In genomic region chr22:41369089-41369745, GRCh38 we compare ENCODE assay signal across 1 cellular context.
TF ChIP-seq lines count a peak whose summit lies in the region.

No MANE protein-coding gene starts in this region.

TF ChIP-seq in GM12878, 131 proteins besides CTCF, POLR2A, EP300 and RAD21 (continued from another document):
- TF ChIP-seq ZNF207 (IDR thresholded peaks at IDR 0.05; ENCODE audit: borderline replicate concordance) (no peak), SKIL (IDR thresholded peaks at IDR 0.05; ENCODE audit: low read depth, poor library complexity, severe bottlenecking) (no peak), STAT3 (IDR thresholded peaks at IDR 0.05; ENCODE audit: low read depth, low read length) (no peak), PML (IDR thresholded peaks at IDR 0.05; ENCODE audit: low read length) (no peak), EZH2 (IDR thresholded peaks at IDR 0.05; ENCODE audit: borderline replicate concordance, control insufficient read depth, low read depth, low read length) (no peak), BCLAF1 (IDR thresholded peaks at IDR 0.05) (no peak), ZNF622 (IDR thresholded peaks at IDR 0.05) (no peak), YY1 (IDR thresholded peaks at IDR 0.05; ENCODE audit: low read depth, low read length) (no peak)
